Comparison of ENCODE assay signal across 11 cellular contexts in genomic region chr11:41309111-41309522, GRCh38.
DNase-seq lines count a peak whose midpoint lies in the region; ATAC-seq lines count a peak whose summit lies in the region.
"Had no signal": no experiment of that assay in that cellular context is flagged by ENCODE, and none has a peak within 500 bp of the region (broad histone marks: within the 10 kb centered on the region; RNA-seq: fewer than 3 reads in every experiment).

No MANE protein-coding gene starts in this region.

- peak; percentile 21 for DNase-seq in pons (ENCODE audit: low spot score)
- no peak for DNase-seq in activated naive CD4-positive, alpha-beta T cell treated with Interleukin-2 at 50 U/mL for 16 hours
- DNase-seq in NCI-H226 = no peak
- DNase-seq in NCI-H2107 (lab: John Stamatoyannopoulos, UW) = no peak
- DNase-seq: activated CD4-positive, CD25-positive, alpha-beta regulatory T cell; NCI-H187 treated with DMSO at 0.1 percent for 48 hours; stimulated activated CD4-positive, alpha-beta T cell treated with anti-CD3 and anti-CD28 coated beads, Interleukin-15, amount 100 ng/mL, for 24 hours; stimulated activated naive CD4-positive, alpha-beta T cell treated with Interleukin-2 at 50 U/mL for 16 hours had no signal

- ATAC-seq in GM19043 (IDR thresholded peaks at IDR 0.05; ENCODE audit: low read depth, unreplicated experiment) (peak; percentile 65), HG02610 (IDR thresholded peaks at IDR 0.05; ENCODE audit: unreplicated experiment) (peak; percentile 67), HG03520 (IDR thresholded peaks at IDR 0.05; ENCODE audit: unreplicated experiment) (peak; percentile 85)
